In the genomic region with DNA sequence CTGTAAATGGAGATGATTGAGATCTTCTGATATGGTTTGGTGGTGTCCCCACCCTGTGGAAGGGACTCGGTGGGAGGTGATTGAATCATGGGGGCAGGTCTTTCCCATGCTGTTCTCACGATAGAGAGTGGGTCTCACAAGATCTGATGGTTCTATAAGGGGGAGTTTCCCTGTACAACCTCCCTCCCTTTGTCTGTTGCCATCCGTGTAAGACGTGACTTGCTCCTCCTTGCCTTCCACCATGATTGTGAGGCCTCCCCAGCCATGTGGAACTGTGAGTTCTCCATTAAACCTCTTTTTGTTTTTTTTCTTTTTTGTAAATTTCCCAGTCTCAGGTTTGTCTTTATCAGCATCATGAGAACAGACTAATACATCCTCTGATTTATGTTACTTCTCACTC, we compare ENCODE assay signal across 14 cellular contexts. TPM values are rescaled to one million over a fixed set of nuclear protein-coding genes. Genes with fewer than 3 reads are reported as not detected.
"Had no signal": no experiment of that assay in that cellular context is flagged by ENCODE, and none has a peak within 500 bp of the region (broad histone marks: within the 10 kb centered on the region; RNA-seq: fewer than 3 reads in every experiment).

No MANE protein-coding gene starts in this region.

RNA-seq across cellular contexts. Expression of gene PAGE5, which starts 55.1 kb away (rescaled TPM):
- total RNA-seq: activated naive CD4-positive, alpha-beta T cell treated with anti-CD3 and anti-CD28 coated beads, Interleukin-2, amount 50 U/mL, for 72 hours; activated T-helper 1 cell treated with anti-CD3 and anti-CD28 coated beads, Interleukin-12 subunit alpha, Interleukin-12 subunit beta, Interleukin-2, Interleukin-4 antibody, amounts not matched to agents 30 ng/mL and 10 ng/mL and 1 ng/mL, durations not matched to agents 14 hours and 24 hours and 36 hours; activated T-helper 2 cell treated with anti-CD3 and anti-CD28 coated beads, Interferon-gamma antibody, Interleukin-2, Interleukin-4, amounts not matched to agents 10 μg/mL and 5 μg/mL and 100 μg/mL, durations not matched to agents 14 hours and 24 hours and 36 hours; adrenal gland; aorta; ascending aorta; body of pancreas; breast epithelium; bronchial epithelial cell; cardiac muscle cell; cardiac septum; cerebellum; chondrocyte had no signal
- polyA plus RNA-seq: adipose tissue, adrenal gland, aorta, cardiac muscle cell had no signal
